Comparison of ENCODE assay signal across 11 cellular contexts in the genomic region with DNA sequence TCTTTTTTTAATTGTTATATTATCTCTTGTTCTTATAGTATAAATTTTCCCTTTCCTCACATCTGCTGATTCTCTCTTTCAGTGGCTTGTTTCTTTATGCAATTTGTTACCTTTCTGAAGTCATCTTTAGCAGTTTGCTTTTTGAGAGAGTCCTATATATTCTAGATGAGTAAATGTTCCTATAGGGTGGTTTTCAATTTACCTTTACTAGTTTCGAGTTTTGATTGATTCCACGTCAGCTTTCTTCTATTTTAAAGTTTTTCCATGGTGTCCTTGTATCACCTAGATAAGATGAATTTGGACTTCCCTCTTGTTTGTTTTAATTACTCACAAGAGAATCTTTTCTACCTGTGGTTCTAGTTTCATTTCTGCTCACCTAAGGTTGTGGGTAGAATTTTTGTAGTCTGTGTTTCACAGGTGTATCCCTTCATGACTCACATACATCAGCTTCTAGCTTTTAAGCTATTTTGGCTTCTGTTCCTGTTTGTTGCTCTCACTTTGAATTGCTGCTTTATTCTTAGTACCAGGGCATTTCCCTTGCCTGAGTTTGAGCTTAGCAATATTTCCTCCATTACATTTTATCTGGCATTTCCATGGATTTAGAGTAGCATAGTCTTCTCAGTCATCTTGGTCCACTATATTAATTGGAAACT. TPM values are rescaled to one million over a fixed set of nuclear protein-coding genes. Genes with fewer than 3 reads are reported as not detected.
A peak's percentile ranks its signal among the peaks of the same experiment; 100 is the strongest.
DNase-seq lines count a peak whose midpoint lies in the region; ATAC-seq and TF ChIP-seq lines count a peak whose summit lies in the region.
"Had no signal": no experiment of that assay in that cellular context is flagged by ENCODE, and none has a peak within 500 bp of the region (broad histone marks: within the 10 kb centered on the region; RNA-seq: fewer than 3 reads in every experiment).

No MANE protein-coding gene starts in this region.

- H3K4me3 ChIP-seq in GM12865 (ENCODE audit: low read depth, low read length) (peak overlapping the region; percentile 57), PC-3 (ENCODE audit: low read length) (no peak overlapping the region), MG63 (no peak overlapping the region)
- no peak overlapping the region for H3K4me3 ChIP-seq in CD4-positive, alpha-beta memory T cell (ENCODE audit: low read length in 2 of 2)
- H3K4me3 ChIP-seq: heart left ventricle had no signal

- no TSS peak for BruUV-seq in PC-3 (replicated peaks; lab: Mats Ljungman, UMichigan)

- H3K36me3 Mint-ChIP-seq in CD4-positive, alpha-beta memory T cell, result no peaks in the 10 kb centered on the region

- no peaks in the 10 kb centered on the region for H3K27me3 ChIP-seq in PC-3 (ENCODE audit: low read length)
- H3K27me3 ChIP-seq in CD4-positive, alpha-beta memory T cell (ENCODE audit: insufficient read depth, low read length), result peaks cover 6% of the 10 kb centered on the region
- no peaks in the 10 kb centered on the region for H3K27me3 ChIP-seq in MG63
- H3K27me3 ChIP-seq: heart left ventricle had no signal

- POLR2A ChIA-PET in PC-3 (lab: Charles Lee; ENCODE audit: unreplicated experiment), result interaction anchor here (0.6 kb wide), 1 partner anchor 378 kb away, joined by 5 read pairs; no protein-coding TSS in a partner anchor
- POLR2A ChIA-PET in CD4-positive, alpha-beta memory T cell (lab: Charles Lee; ENCODE audit: partially characterized antibody), result no interaction called here

- 0 out of 2 replicates have a peak overlapping the region, but pooled peaks have one; percentile 1 for H3K4me2 ChIP-seq in PC-3 (ENCODE audit: low read length)

- H3K9me2 ChIP-seq in PC-3 (replicated peaks; ENCODE audit: low read length), result no peaks in the 10 kb centered on the region

- H3K79me2 ChIP-seq in PC-3 (ENCODE audit: low read length), result no peaks in the 10 kb centered on the region

- no peak overlapping the region for H3K9ac ChIP-seq in PC-3 (ENCODE audit: low read length)

- ATAC-seq in GM19372 (IDR thresholded peaks at IDR 0.05; ENCODE audit: low read depth, unreplicated experiment), result peak; percentile 90
- ATAC-seq in HG02970 (IDR thresholded peaks at IDR 0.05; ENCODE audit: low FRiP score, unreplicated experiment), result peak; percentile 82
- ATAC-seq in PC-3, result no peak
- ATAC-seq: heart left ventricle had no signal

- H3K27ac ChIP-seq in PC-3 (ENCODE audit: low read length), result no peak overlapping the region
- no peak overlapping the region for H3K27ac ChIP-seq in CD4-positive, alpha-beta memory T cell (ENCODE audit: low read depth, low read length)
- H3K27ac ChIP-seq: heart left ventricle had no signal

- no peaks in the 10 kb centered on the region for H3K9me3 ChIP-seq in PC-3 (ENCODE audit: low read length)
- no peaks in the 10 kb centered on the region for H3K9me3 ChIP-seq in CD4-positive, alpha-beta memory T cell (ENCODE audit: control insufficient read depth in 1 of 2, low read length in 2 of 2)
- H3K9me3 ChIP-seq in MG63, result no peaks in the 10 kb centered on the region
- H3K9me3 ChIP-seq: heart left ventricle had no signal

- peaks cover 5% of the 10 kb centered on the region; the same call in 1 of the 2 replicates for H3K4me1 ChIP-seq in PC-3 (ENCODE audit: insufficient read depth, low read length)
- H3K4me1 ChIP-seq in CD4-positive, alpha-beta memory T cell (ENCODE audit: insufficient read depth, low read length), result no peaks in the 10 kb centered on the region
- H3K4me1 ChIP-seq: heart left ventricle had no signal

- H3K27ac Mint-ChIP-seq in CD4-positive, alpha-beta memory T cell, result no peak overlapping the region
- H3K27ac Mint-ChIP-seq: CD4-positive, alpha-beta T cell had no signal

- TF ChIP-seq CTCF in GM12865 (IDR thresholded peaks at IDR 0.05; ENCODE audit: insufficient read depth, low read depth, low read length, missing control alignments) (no peak), PC-3 (conservative IDR thresholded peaks at IDR 0.05; ENCODE audit: low read depth, low read length) (no peak)

- peak; percentile 88 for DNase-seq in GM12865 (ENCODE audit: low read depth)
- DNase-seq in PC-3, result peak; percentile 30
- DNase-seq in activated CD8-positive, alpha-beta memory T cell treated with anti-CD3 and anti-CD28 coated beads, Interleukin-2, amount 50 U/mL, for 48 hours, result no peak
- DNase-seq in CD4-positive, alpha-beta memory T cell, result no peak
- no peak for DNase-seq in MG63
- no peak for DNase-seq in midbrain (lab: John Stamatoyannopoulos, UW)
- DNase-seq: CD4-positive, alpha-beta T cell; heart left ventricle had no signal

- no peaks in the 10 kb centered on the region for H3F3A ChIP-seq in PC-3 (ENCODE audit: low read length, unreplicated experiment)

- H3K27me3 Mint-ChIP-seq in CD4-positive, alpha-beta memory T cell, result peaks cover 14 to 15% of the 10 kb centered on the region in 2 donors

- H3K4me3 Mint-ChIP-seq in CD4-positive, alpha-beta memory T cell, result no peak overlapping the region
- H3K4me3 Mint-ChIP-seq: CD4-positive, alpha-beta T cell; neural crest cell had no signal

- no peaks in the 10 kb centered on the region for H3K4me1 Mint-ChIP-seq in CD4-positive, alpha-beta memory T cell

- intact Hi-C loops in PC-3 (cut with micrococcal nuclease), result no loop called here
- intact Hi-C loops in CD4-positive, alpha-beta memory T cell (cut with micrococcal nuclease), result no loop called here

- H2AFZ ChIP-seq in PC-3 (ENCODE audit: low read length), result no peak overlapping the region

- H3K9me3 Mint-ChIP-seq in CD4-positive, alpha-beta memory T cell, result peaks cover 0 to 3% (median under 1%) of the 10 kb centered on the region in 8 donors
- H3K9me3 Mint-ChIP-seq: CD4-positive, alpha-beta T cell had no signal

- H3K36me3 ChIP-seq in PC-3 (ENCODE audit: low read depth, low read length) (no peaks in the 10 kb centered on the region), MG63 (no peaks in the 10 kb centered on the region)
- H3K36me3 ChIP-seq in CD4-positive, alpha-beta memory T cell (ENCODE audit: insufficient read depth, low read length), result no peaks in the 10 kb centered on the region
- H3K36me3 ChIP-seq: heart left ventricle had no signal

- no peaks in the 10 kb centered on the region for H4K20me1 ChIP-seq in PC-3 (ENCODE audit: low read length)

- CTCF ChIA-PET in PC-3 (lab: Charles Lee), result no interaction called here
- CTCF ChIA-PET in CD4-positive, alpha-beta memory T cell (lab: Charles Lee; ENCODE audit: partially characterized antibody), result no interaction called here

RNA-seq across cellular contexts. Expression of a gene that starts 6.4 kb away (rescaled TPM):
- 2.4 and 3.3 TPM in 2 replicates for total RNA-seq in PC-3 (2014; rRNA removed)
- total RNA-seq in CD4-positive, alpha-beta memory T cell, result 1 to 10 TPM; 2.2 to 2.3 TPM
- under 1 TPM in 1 of 2 donors, not detected in 1; 0.37 TPM for polyA plus RNA-seq in CD4-positive, alpha-beta memory T cell
- total RNA-seq in MG63 (2014; rRNA removed; shearing (Covaris generic); ENCODE audit: low replicate concordance), result 4.3 TPM in 1 of 2 replicates, not detected in the other

Comparison
In these comparisons a context has a peak if more than half of its experiments do, and no peak if none do; other contexts are left out.
1. DNase-seq: peak in GM12865 (single experiment) and PC-3 (single experiment); none in activated CD8-positive, alpha-beta memory T cell treated with anti-CD3 and anti-CD28 coated beads, Interleukin-2, amount 50 U/mL, for 48 hours (single experiment), CD4-positive, alpha-beta memory T cell (0 of 5), MG63 (single experiment) and midbrain (single experiment).